Comparison of ENCODE assay signal across 8 cellular contexts in the genomic region with DNA sequence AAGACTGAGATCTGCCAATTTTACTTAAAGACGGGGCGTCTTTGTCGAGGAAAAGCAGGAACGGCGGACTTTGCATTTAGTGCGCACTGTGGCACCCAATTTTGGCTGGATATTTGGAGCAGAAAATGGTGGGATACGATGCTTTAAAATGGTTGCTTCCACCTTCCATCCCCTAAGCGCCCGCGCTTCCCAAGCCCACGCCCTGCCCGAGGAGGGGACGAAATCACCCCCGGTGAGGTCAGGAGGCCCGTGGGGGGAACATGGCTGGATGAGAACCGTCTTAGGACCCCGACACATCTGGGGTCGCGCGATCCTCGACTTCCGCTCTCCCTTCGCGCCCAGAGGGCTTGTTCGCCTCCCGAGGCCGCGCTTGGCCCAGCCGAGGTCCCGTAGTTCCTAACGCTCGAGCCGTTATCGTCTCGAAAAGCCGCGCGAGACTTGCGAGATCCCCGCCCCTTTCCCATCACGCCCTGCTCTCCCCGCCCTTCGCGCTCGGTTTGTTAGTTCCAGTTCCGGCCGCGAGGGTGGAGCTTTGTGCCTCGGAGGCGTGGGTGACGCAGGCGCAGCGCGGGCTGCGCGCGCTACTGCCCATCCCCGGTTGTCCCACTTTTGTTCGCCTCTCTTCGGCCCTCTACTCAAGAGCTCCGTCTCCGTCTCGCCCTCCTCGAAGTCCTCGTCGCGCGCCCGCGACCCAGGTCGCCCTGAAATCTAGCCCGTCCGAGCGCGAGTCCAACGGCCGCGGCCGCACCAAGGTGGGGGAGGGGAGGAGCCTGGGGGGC. TPM values are rescaled to one million over a fixed set of nuclear protein-coding genes. Genes with fewer than 3 reads are reported as not detected.
A peak's percentile ranks its signal among the peaks of the same experiment; 100 is the strongest.
DNase-seq lines count a peak whose midpoint lies in the region; ATAC-seq and TF ChIP-seq lines count a peak whose summit lies in the region.

A gene with protein sequence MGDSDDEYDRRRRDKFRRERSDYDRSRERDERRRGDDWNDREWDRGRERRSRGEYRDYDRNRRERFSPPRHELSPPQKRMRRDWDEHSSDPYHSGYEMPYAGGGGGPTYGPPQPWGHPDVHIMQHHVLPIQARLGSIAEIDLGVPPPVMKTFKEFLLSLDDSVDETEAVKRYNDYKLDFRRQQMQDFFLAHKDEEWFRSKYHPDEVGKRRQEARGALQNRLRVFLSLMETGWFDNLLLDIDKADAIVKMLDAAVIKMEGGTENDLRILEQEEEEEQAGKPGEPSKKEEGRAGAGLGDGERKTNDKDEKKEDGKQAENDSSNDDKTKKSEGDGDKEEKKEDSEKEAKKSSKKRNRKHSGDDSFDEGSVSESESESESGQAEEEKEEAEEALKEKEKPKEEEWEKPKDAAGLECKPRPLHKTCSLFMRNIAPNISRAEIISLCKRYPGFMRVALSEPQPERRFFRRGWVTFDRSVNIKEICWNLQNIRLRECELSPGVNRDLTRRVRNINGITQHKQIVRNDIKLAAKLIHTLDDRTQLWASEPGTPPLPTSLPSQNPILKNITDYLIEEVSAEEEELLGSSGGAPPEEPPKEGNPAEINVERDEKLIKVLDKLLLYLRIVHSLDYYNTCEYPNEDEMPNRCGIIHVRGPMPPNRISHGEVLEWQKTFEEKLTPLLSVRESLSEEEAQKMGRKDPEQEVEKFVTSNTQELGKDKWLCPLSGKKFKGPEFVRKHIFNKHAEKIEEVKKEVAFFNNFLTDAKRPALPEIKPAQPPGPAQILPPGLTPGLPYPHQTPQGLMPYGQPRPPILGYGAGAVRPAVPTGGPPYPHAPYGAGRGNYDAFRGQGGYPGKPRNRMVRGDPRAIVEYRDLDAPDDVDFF (plus strand): TSS at position 527 of the 779 bp plus-strand sequence. CDS start 488 bp downstream, outside the sequence.

- DNase-seq in CD1c-positive myeloid dendritic cell (ENCODE audit: extremely low spot score) (peak; percentile 99), NCI-H82 (lab: John Stamatoyannopoulos, UW) (peak; percentile 99), dermis microvascular lymphatic vessel endothelial cell (ENCODE audit: low read depth in 2 of 2) (peak; percentile 96 to 98)
- peak; percentile 99 for DNase-seq in activated CD4-positive, alpha-beta T cell treated with anti-CD3 and anti-CD28 coated beads, Interleukin-2, amount 50 U/mL, for 48 hours
- DNase-seq in stimulated activated CD4-positive, alpha-beta T cell treated with anti-CD3 and anti-CD28 coated beads, Interleukin-4, amount 100 ng/mL, for 24 hours, result peak; percentile 99

- H3K4me3 ChIP-seq in liver (ENCODE audit: low read depth in 1 of 3, low read length in 3 of 3), result peak within 1 kb of the TSS; percentile 86 to 88 (median 86)

- WGBS in liver, result 5% methylated on average over 79 of the region's 79 CpGs

- H3K36me3 ChIP-seq in liver (ENCODE audit: control insufficient read depth in 4 of 4, insufficient read depth in 3 of 4, low read depth in 1 of 4, low read length in 3 of 4), result peaks cover 2 to 34% (median 18%) of the 10 kb centered on the region in 4 donors

- TF ChIP-seq RAD21 in liver (IDR thresholded peaks at IDR 0.05), result peak in 1 of 2 donors; percentile 25

- no peaks in the 10 kb centered on the region for H3K27me3 ChIP-seq in liver (ENCODE audit: control insufficient read depth in 4 of 4, insufficient read depth in 4 of 4, low read length in 3 of 4)

- no peaks in the 10 kb centered on the region for H3K9me3 ChIP-seq in liver (ENCODE audit: control insufficient read depth in 4 of 4, low read length in 3 of 4)

- H3K27ac ChIP-seq in liver (ENCODE audit: low read depth in 1 of 2, low read length in 2 of 2), result peak within 1 kb of the TSS; percentile 88 to 93

- peak; percentile 89 for ATAC-seq in GM19395 (IDR thresholded peaks at IDR 0.05; ENCODE audit: unreplicated experiment)
- ATAC-seq in HG03565 (IDR thresholded peaks at IDR 0.05; ENCODE audit: unreplicated experiment), result peak; percentile 86

- TF ChIP-seq CTCF in liver (IDR thresholded peaks at IDR 0.05; ENCODE audit: low read depth, low read length, missing input control), result peak; percentile 68

- H3K4me1 ChIP-seq in liver (ENCODE audit: control insufficient read depth in 4 of 4, insufficient read depth in 4 of 4, low read length in 3 of 4), result peaks cover 0 to 25% (median 24%) of the 10 kb centered on the region in 4 donors

- peak within 1 kb of the TSS; percentile 63 to 75 for H3K9ac ChIP-seq in liver (ENCODE audit: low read depth in 1 of 2, low read length in 2 of 2)

TF ChIP-seq in liver, 16 proteins besides CTCF, POLR2A, EP300 and RAD21:
- TF ChIP-seq TAF1 (conservative IDR thresholded peaks at IDR 0.05) (no peak), NR2F2 (IDR thresholded peaks at IDR 0.05) (peak; percentile 46), FOXA2 (IDR thresholded peaks at IDR 0.05) (no peak), FOXA1 (IDR thresholded peaks at IDR 0.05) (peak; percentile 7), JUND (IDR thresholded peaks at IDR 0.05) (no peak), GABPA (IDR thresholded peaks at IDR 0.05 in 1 of 2, conservative IDR thresholded peaks at IDR 0.05 in 1 of 2) (peak in 1 of 2 donors; percentile 91), RXRA (IDR thresholded peaks at IDR 0.05) (peak; percentile 49 to 52), YY1 (IDR thresholded peaks at IDR 0.05) (peak; percentile 98), HNF4A (conservative IDR thresholded peaks at IDR 0.05) (peak in 1 of 2 donors; percentile 36), EGR1 (IDR thresholded peaks at IDR 0.05; ENCODE audit: low read depth in 2 of 2) (peak in 1 of 2 donors; percentile 76), SP1 (IDR thresholded peaks at IDR 0.05) (peak; percentile 81), HNF4G (IDR thresholded peaks at IDR 0.05) (no peak)
- TF ChIP-seq, protein P1, sequence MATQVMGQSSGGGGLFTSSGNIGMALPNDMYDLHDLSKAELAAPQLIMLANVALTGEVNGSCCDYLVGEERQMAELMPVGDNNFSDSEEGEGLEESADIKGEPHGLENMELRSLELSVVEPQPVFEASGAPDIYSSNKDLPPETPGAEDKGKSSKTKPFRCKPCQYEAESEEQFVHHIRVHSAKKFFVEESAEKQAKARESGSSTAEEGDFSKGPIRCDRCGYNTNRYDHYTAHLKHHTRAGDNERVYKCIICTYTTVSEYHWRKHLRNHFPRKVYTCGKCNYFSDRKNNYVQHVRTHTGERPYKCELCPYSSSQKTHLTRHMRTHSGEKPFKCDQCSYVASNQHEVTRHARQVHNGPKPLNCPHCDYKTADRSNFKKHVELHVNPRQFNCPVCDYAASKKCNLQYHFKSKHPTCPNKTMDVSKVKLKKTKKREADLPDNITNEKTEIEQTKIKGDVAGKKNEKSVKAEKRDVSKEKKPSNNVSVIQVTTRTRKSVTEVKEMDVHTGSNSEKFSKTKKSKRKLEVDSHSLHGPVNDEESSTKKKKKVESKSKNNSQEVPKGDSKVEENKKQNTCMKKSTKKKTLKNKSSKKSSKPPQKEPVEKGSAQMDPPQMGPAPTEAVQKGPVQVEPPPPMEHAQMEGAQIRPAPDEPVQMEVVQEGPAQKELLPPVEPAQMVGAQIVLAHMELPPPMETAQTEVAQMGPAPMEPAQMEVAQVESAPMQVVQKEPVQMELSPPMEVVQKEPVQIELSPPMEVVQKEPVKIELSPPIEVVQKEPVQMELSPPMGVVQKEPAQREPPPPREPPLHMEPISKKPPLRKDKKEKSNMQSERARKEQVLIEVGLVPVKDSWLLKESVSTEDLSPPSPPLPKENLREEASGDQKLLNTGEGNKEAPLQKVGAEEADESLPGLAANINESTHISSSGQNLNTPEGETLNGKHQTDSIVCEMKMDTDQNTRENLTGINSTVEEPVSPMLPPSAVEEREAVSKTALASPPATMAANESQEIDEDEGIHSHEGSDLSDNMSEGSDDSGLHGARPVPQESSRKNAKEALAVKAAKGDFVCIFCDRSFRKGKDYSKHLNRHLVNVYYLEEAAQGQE (IDR thresholded peaks at IDR 0.05), result peak; percentile 77
- TF ChIP-seq, protein P2, sequence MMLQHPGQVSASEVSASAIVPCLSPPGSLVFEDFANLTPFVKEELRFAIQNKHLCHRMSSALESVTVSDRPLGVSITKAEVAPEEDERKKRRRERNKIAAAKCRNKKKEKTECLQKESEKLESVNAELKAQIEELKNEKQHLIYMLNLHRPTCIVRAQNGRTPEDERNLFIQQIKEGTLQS (IDR thresholded peaks at IDR 0.05), result no peak
- TF ChIP-seq, protein P3, sequence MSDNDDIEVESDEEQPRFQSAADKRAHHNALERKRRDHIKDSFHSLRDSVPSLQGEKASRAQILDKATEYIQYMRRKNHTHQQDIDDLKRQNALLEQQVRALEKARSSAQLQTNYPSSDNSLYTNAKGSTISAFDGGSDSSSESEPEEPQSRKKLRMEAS (IDR thresholded peaks at IDR 0.05), result peak; percentile 82
- TF ChIP-seq, protein P4, sequence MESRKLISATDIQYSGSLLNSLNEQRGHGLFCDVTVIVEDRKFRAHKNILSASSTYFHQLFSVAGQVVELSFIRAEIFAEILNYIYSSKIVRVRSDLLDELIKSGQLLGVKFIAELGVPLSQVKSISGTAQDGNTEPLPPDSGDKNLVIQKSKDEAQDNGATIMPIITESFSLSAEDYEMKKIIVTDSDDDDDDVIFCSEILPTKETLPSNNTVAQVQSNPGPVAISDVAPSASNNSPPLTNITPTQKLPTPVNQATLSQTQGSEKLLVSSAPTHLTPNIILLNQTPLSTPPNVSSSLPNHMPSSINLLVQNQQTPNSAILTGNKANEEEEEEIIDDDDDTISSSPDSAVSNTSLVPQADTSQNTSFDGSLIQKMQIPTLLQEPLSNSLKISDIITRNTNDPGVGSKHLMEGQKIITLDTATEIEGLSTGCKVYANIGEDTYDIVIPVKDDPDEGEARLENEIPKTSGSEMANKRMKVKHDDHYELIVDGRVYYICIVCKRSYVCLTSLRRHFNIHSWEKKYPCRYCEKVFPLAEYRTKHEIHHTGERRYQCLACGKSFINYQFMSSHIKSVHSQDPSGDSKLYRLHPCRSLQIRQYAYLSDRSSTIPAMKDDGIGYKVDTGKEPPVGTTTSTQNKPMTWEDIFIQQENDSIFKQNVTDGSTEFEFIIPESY (IDR thresholded peaks at IDR 0.05), result peak; percentile 100

RNA-seq across cellular contexts. Expression of the gene that starts here (rescaled TPM):
- total RNA-seq in dermis microvascular lymphatic vessel endothelial cell, result 29.2 and 30.0 TPM in 2 replicates
- 10 to 100 TPM; 28.6 to 45.0 TPM for total RNA-seq in liver
- 10 to 100 TPM; 27.2 to 32.1 TPM for polyA plus RNA-seq in liver

Comparison
In these comparisons a context has a peak if more than half of its experiments do, and no peak if none do; other contexts are left out.
1. Peak in every context shown above with its lines: DNase-seq, ATAC-seq, H3K4me3 ChIP-seq and H3K27ac ChIP-seq.